In genomic region chr19:57682226-57682766, GRCh38 we compare ENCODE assay signal across 8 cellular contexts. TPM values are rescaled to one million over a fixed set of nuclear protein-coding genes. Genes with fewer than 3 reads are reported as not detected.
DNase-seq lines count a peak whose midpoint lies in the region; ATAC-seq and TF ChIP-seq lines count a peak whose summit lies in the region.

No MANE protein-coding gene starts in this region.

- no peak for DNase-seq in activated T-cell treated with anti-CD3 and anti-CD28 coated beads, Interleukin-2, amount 50 U/mL, for 4 hours
- DNase-seq in activated T-cell treated with anti-CD3 and anti-CD28 coated beads, Interleukin-2, amount 50 U/mL, for 48 hours: no peak
- no peak for DNase-seq in activated CD8-positive, alpha-beta T cell treated with anti-CD3 and anti-CD28 coated beads for 36 hours
- no peak for DNase-seq in kidney epithelial cell (ENCODE audit: low read depth)
- no peak for DNase-seq in tibial nerve (ENCODE audit: low spot score in 2 of 2)
- DNase-seq in NCI-H1105 (lab: John Stamatoyannopoulos, UW): no peak
- no peak for DNase-seq in posterior cingulate gyrus
- DNase-seq in NCI-H128 (lab: John Stamatoyannopoulos, UW; ENCODE audit: unreplicated experiment): no peak

- POLR2A ChIA-PET in activated CD8-positive, alpha-beta T cell treated with anti-CD3 and anti-CD28 coated beads for 36 hours (lab: Charles Lee): interaction anchor here (0.7 to 1.5 kb wide), 5 partner anchors 17 to 247 kb away, joined by 3 to 5 read pairs (median 3); partner anchors contain the start of genes ZNF749 and ZNF776

- TF ChIP-seq EP300 in tibial nerve (IDR thresholded peaks at IDR 0.05): no peak

- H3K4me3 Mint-ChIP-seq in activated T-cell treated with anti-CD3 and anti-CD28 coated beads, Interleukin-2, amount 50 U/mL, for 4 hours: peak overlapping the region; percentile 97
- H3K4me3 Mint-ChIP-seq in activated CD8-positive, alpha-beta T cell treated with anti-CD3 and anti-CD28 coated beads for 36 hours: peak overlapping the region; percentile 97

- peak overlapping the region in 3 of 4 donors; percentile 31 to 57 (median 51) for H3K27ac ChIP-seq in tibial nerve

- 2 to 3% methylated on average over 14 to 19 of the region's 19 CpGs for WGBS in tibial nerve, 2 donors

- no peak for TF ChIP-seq CTCF in activated CD8-positive, alpha-beta T cell treated with anti-CD3 and anti-CD28 coated beads for 36 hours (IDR thresholded peaks at IDR 0.05)
- TF ChIP-seq CTCF in kidney epithelial cell (IDR thresholded peaks at IDR 0.05; ENCODE audit: insufficient read depth, low read length, poor library complexity, severe bottlenecking): no peak
- no peak for TF ChIP-seq CTCF in tibial nerve (IDR thresholded peaks at IDR 0.05)

- peaks cover 0 to 18% (median 11%) of the 10 kb centered on the region in 4 donors for H3K4me1 ChIP-seq in tibial nerve

- peak overlapping the region; percentile 77 for H3K4me3 ChIP-seq in kidney epithelial cell (ENCODE audit: low read depth, low read length)
- peak overlapping the region; percentile 74 to 97 (median 82) for H3K4me3 ChIP-seq in tibial nerve

- peaks cover 51% of the 10 kb centered on the region for H3K9me3 Mint-ChIP-seq in activated T-cell treated with anti-CD3 and anti-CD28 coated beads, Interleukin-2, amount 50 U/mL, for 4 hours
- peaks cover 52% of the 10 kb centered on the region for H3K9me3 Mint-ChIP-seq in activated CD8-positive, alpha-beta T cell treated with anti-CD3 and anti-CD28 coated beads for 36 hours

- peaks cover 37% of the 10 kb centered on the region for H3K4me1 Mint-ChIP-seq in activated T-cell treated with anti-CD3 and anti-CD28 coated beads, Interleukin-2, amount 50 U/mL, for 4 hours (ENCODE audit: low read depth)
- peaks cover 28% of the 10 kb centered on the region for H3K4me1 Mint-ChIP-seq in activated CD8-positive, alpha-beta T cell treated with anti-CD3 and anti-CD28 coated beads for 36 hours (ENCODE audit: low read depth)

- intact Hi-C loops in activated CD8-positive, alpha-beta T cell treated with anti-CD3 and anti-CD28 coated beads for 36 hours (cut with micrococcal nuclease): no loop called here
- intact Hi-C loops in posterior cingulate gyrus (cut with DNase I): loop anchor here (5.0 to 10.0 kb wide), 2 partner anchors 47 to 105 kb away; partner anchors contain the start of genes ZNF211 and ZNF416

- CTCF ChIA-PET in activated CD8-positive, alpha-beta T cell treated with anti-CD3 and anti-CD28 coated beads for 36 hours (lab: Charles Lee): interaction anchor here (0.6 to 2.2 kb wide), 9 partner anchors 8 to 206 kb away, joined by 3 to 6 read pairs (median 3); partner anchors contain the start of genes ZNF134, ZNF154 and ZNF211

- H3K9me3 ChIP-seq in tibial nerve: peaks cover 7 to 58% (median 25%) of the 10 kb centered on the region in 4 donors

- H3K36me3 Mint-ChIP-seq in activated T-cell treated with anti-CD3 and anti-CD28 coated beads, Interleukin-2, amount 50 U/mL, for 4 hours (ENCODE audit: insufficient read depth): peaks cover 56% of the 10 kb centered on the region
- peaks cover 59% of the 10 kb centered on the region for H3K36me3 Mint-ChIP-seq in activated CD8-positive, alpha-beta T cell treated with anti-CD3 and anti-CD28 coated beads for 36 hours (ENCODE audit: low read depth)

- no peak for TF ChIP-seq POLR2A in tibial nerve (IDR thresholded peaks at IDR 0.05)

- no peaks in the 10 kb centered on the region for H3K27me3 ChIP-seq in kidney epithelial cell (ENCODE audit: control insufficient read depth, insufficient read depth, low read length)
- no peaks in the 10 kb centered on the region for H3K27me3 ChIP-seq in tibial nerve

- ATAC-seq in activated T-cell treated with anti-CD3 and anti-CD28 coated beads, Interleukin-2, amount 50 U/mL, for 4 hours: no peak
- no peak for ATAC-seq in activated CD8-positive, alpha-beta T cell treated with anti-CD3 and anti-CD28 coated beads for 36 hours

- H3K27me3 Mint-ChIP-seq in activated T-cell treated with anti-CD3 and anti-CD28 coated beads, Interleukin-2, amount 50 U/mL, for 4 hours (ENCODE audit: low read depth): no peaks in the 10 kb centered on the region
- no peaks in the 10 kb centered on the region for H3K27me3 Mint-ChIP-seq in activated CD8-positive, alpha-beta T cell treated with anti-CD3 and anti-CD28 coated beads for 36 hours

- H3K27ac Mint-ChIP-seq in activated CD8-positive, alpha-beta T cell treated with anti-CD3 and anti-CD28 coated beads for 36 hours: peak overlapping the region; percentile 93

- H3K36me3 ChIP-seq in kidney epithelial cell (ENCODE audit: control insufficient read depth, insufficient read depth, low read length): peaks cover 2% of the 10 kb centered on the region
- H3K36me3 ChIP-seq in tibial nerve: peaks cover 3 to 49% (median 32%) of the 10 kb centered on the region in 3 donors

RNA-seq across cellular contexts. Expression of gene ZNF551, which starts 0.5 kb away (rescaled TPM):
- 1 to 10 TPM; 8.7 to 9.7 (median 9.2) TPM for total RNA-seq in activated T-cell treated with anti-CD3 and anti-CD28 coated beads, Interleukin-2, amount 50 U/mL, for 4 hours
- total RNA-seq in activated CD8-positive, alpha-beta T cell treated with anti-CD3 and anti-CD28 coated beads for 36 hours: 1 to 10 TPM; 8.3 to 8.4 TPM
- 6.0 and 8.5 TPM in 2 replicates for total RNA-seq in kidney epithelial cell
- 10 to 100 TPM in 1 of 4 donors, 1 to 10 TPM in 3; 3.6 to 12.9 (median 7.2) TPM for total RNA-seq in tibial nerve

RNA-seq across cellular contexts. Expression of gene ZSCAN4, which starts 13.6 kb away (rescaled TPM):
- total RNA-seq in activated T-cell treated with anti-CD3 and anti-CD28 coated beads, Interleukin-2, amount 50 U/mL, for 4 hours: not detected
- total RNA-seq in activated CD8-positive, alpha-beta T cell treated with anti-CD3 and anti-CD28 coated beads for 36 hours: not detected
- total RNA-seq in kidney epithelial cell (not detected in 2 replicates), tibial nerve (not detected)

RNA-seq across cellular contexts. Expression of gene ZNF154, which starts 26.7 kb away (rescaled TPM):
- total RNA-seq in activated T-cell treated with anti-CD3 and anti-CD28 coated beads, Interleukin-2, amount 50 U/mL, for 4 hours: 1 to 10 TPM; 1.3 to 2.1 (median 1.6) TPM
- total RNA-seq in activated CD8-positive, alpha-beta T cell treated with anti-CD3 and anti-CD28 coated beads for 36 hours: 1 to 10 TPM; 3.6 to 3.8 TPM
- total RNA-seq in kidney epithelial cell: 2.9 and 3.3 TPM in 2 replicates
- total RNA-seq in tibial nerve: 1 to 10 TPM in 2 of 4 donors, under 1 TPM in 2; 0.21 to 2.0 (median 0.71) TPM

RNA-seq across cellular contexts. Expression of gene ZNF671, which starts 45.1 kb away (rescaled TPM):
- total RNA-seq in activated T-cell treated with anti-CD3 and anti-CD28 coated beads, Interleukin-2, amount 50 U/mL, for 4 hours: 1 to 10 TPM; 4.0 to 6.9 (median 5.9) TPM
- total RNA-seq in activated CD8-positive, alpha-beta T cell treated with anti-CD3 and anti-CD28 coated beads for 36 hours: 10 to 100 TPM in 1 of 2 experiments, 1 to 10 TPM in 1; 7.1 to 10.5 TPM
- total RNA-seq in kidney epithelial cell: 2.9 and 4.2 TPM in 2 replicates
- 1 to 10 TPM; 1.5 to 3.1 (median 2.5) TPM for total RNA-seq in tibial nerve

RNA-seq across cellular contexts. Expression of gene ZNF211, which starts 49.3 kb away (rescaled TPM):
- 1 to 10 TPM; 4.1 to 4.5 (median 4.4) TPM for total RNA-seq in activated T-cell treated with anti-CD3 and anti-CD28 coated beads, Interleukin-2, amount 50 U/mL, for 4 hours
- total RNA-seq in activated CD8-positive, alpha-beta T cell treated with anti-CD3 and anti-CD28 coated beads for 36 hours: 1 to 10 TPM; 7.7 to 8.8 TPM
- total RNA-seq in kidney epithelial cell (6.9 and 10.4 TPM in 2 replicates), tibial nerve (10 to 100 TPM in 3 of 4 donors, 1 to 10 TPM in 1; 5.9 to 18.6 (median 14.0) TPM)
